Comparison of ENCODE assay signal across 14 cellular contexts in the genomic region with DNA sequence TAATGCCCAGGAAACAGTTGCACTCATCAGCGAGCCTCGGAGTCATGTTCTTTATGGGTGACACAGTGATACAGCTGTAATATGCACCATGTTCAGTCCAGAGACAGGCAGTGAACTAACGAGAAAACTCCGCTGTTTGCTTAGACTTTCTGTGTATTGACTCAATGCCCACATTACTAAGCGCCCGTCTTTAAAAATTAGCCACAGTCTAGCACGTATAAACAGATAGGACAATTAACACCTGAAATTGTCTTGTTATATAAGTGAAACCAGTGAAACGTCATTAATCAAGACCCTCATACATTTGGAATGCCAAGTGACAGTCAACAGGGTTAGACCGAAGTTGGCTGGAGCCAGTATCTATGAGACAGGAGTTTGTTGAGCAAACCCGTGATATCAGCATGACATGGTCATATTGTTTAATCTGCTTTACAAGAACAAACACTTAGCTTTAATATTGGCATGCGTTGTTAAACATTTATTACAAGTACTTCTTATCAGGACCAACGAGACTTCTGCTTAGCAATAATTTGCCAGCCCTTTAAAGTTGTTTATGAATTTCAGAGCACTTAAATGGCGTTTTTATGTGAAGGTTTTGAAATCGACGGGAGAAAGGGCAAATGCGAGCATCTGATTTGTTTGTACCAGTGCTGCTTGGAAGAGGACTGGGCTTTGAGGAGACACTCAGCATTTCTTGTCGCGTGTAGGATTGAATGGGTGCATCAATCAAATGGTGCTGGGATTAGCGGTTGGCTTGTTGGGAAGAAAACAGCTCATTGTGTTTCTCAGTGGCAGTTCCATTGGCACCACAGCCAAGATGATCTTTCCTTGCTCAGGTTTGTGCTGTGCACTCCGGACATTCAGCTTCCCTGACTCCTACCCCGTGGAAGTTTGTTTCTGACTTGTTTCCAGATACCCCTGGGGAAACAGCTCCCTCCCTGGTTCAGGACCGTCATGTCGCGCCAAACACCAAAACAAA. TPM values are rescaled to one million over a fixed set of nuclear protein-coding genes. Genes with fewer than 3 reads are reported as not detected.
DNase-seq lines count a peak whose midpoint lies in the region; ATAC-seq, FAIRE-seq and TF ChIP-seq lines count a peak whose summit lies in the region.
"Had no signal": no experiment of that assay in that cellular context is flagged by ENCODE, and none has a peak within 500 bp of the region (broad histone marks: within the 10 kb centered on the region; RNA-seq: fewer than 3 reads in every experiment).

No MANE protein-coding gene starts in this region.

- no peak for FAIRE-seq in RCC 7860 (lab: Jason Lieb, UNC)

- TF ChIP-seq CTCF in Calu3 (IDR thresholded peaks at IDR 0.05; ENCODE audit: unreplicated experiment): no peak
- TF ChIP-seq CTCF in mucosa of descending colon (IDR thresholded peaks at IDR 0.05): no peak

- no peaks in the 10 kb centered on the region for H3K9me3 Mint-ChIP-seq in Calu3 (ENCODE audit: low read depth, unreplicated experiment)
- H3K9me3 Mint-ChIP-seq: activated CD4-positive, alpha-beta memory T cell treated with anti-CD3 and anti-CD28 coated beads for 36 hours; CD4-positive, CD25-positive, alpha-beta regulatory T cell; naive thymus-derived CD8-positive, alpha-beta T cell had no signal

- intact Hi-C loops in Calu3 (cut with micrococcal nuclease; ENCODE audit: unreplicated experiment): loop anchor here (2.0 kb wide), 1 partner anchor 141 kb away; no protein-coding TSS in a partner anchor
- intact Hi-C loops in mucosa of descending colon (cut with DNase I, micrococcal nuclease): no loop called here

- peaks cover 17% of the 10 kb centered on the region for H3K4me1 ChIP-seq in mucosa of descending colon (ENCODE audit: low read depth)
- H3K4me1 ChIP-seq: adrenal gland had no signal

- no peak for TF ChIP-seq POLR2A in erythroblast (IDR thresholded peaks at IDR 0.05; ENCODE audit: low read length)

- H3K4me3 ChIP-seq in mucosa of descending colon: no peak overlapping the region
- H3K4me3 ChIP-seq: adrenal gland had no signal

- no peaks in the 10 kb centered on the region for H3K36me3 Mint-ChIP-seq in Calu3 (ENCODE audit: insufficient read depth, unreplicated experiment)

- no peaks in the 10 kb centered on the region for H3K9me3 ChIP-seq in mucosa of descending colon
- H3K9me3 ChIP-seq: adrenal gland had no signal

- H3K4me1 Mint-ChIP-seq in Calu3 (ENCODE audit: low read depth, unreplicated experiment): peaks cover 22% of the 10 kb centered on the region

- H3K27me3 Mint-ChIP-seq in Calu3 (ENCODE audit: unreplicated experiment): peaks cover 66% of the 10 kb centered on the region
- H3K27me3 Mint-ChIP-seq: activated CD4-positive, alpha-beta memory T cell treated with anti-CD3 and anti-CD28 coated beads for 36 hours; naive thymus-derived CD8-positive, alpha-beta T cell had no signal

- CTCF ChIA-PET in Calu3 (lab: Charles Lee): interaction anchor here (0.5 to 1.2 kb wide), 4 partner anchors 61 to 251 kb away, joined by 3 read pairs; no protein-coding TSS in a partner anchor

- no TSS peak for BruUV-seq in Calu3 (replicated peaks; lab: Mats Ljungman, UMichigan)

- H3K4me3 Mint-ChIP-seq in Calu3 (ENCODE audit: low read depth, unreplicated experiment): peak overlapping the region; percentile 44
- H3K4me3 Mint-ChIP-seq: activated CD4-positive, alpha-beta memory T cell treated with anti-CD3 and anti-CD28 coated beads for 36 hours; CD4-positive, CD25-positive, alpha-beta regulatory T cell; naive thymus-derived CD8-positive, alpha-beta T cell had no signal

- peak overlapping the region; percentile 39 for H3K27ac Mint-ChIP-seq in Calu3 (ENCODE audit: unreplicated experiment)
- H3K27ac Mint-ChIP-seq: activated CD4-positive, alpha-beta memory T cell treated with anti-CD3 and anti-CD28 coated beads for 36 hours; CD4-positive, CD25-positive, alpha-beta regulatory T cell had no signal

- H3K36me3 ChIP-seq in mucosa of descending colon (ENCODE audit: low read depth): no peaks in the 10 kb centered on the region
- H3K36me3 ChIP-seq: adrenal gland had no signal

- DNase-seq in Calu3 (peak; percentile 6), NCI-H146 (lab: John Stamatoyannopoulos, UW) (peak; percentile 56), astrocyte of the hippocampus (ENCODE audit: low read depth, low spot score) (peak; percentile 52), mucosa of descending colon (peak in 1 of 3 donors; percentile 31), erythroblast (lab: John Stamatoyannopoulos, UW) (no peak), D341Med (ENCODE audit: low spot score) (no peak), inferior parietal cortex (ENCODE audit: extremely low spot score) (no peak), RCC 7860 (ENCODE audit: low spot score) (no peak)
- DNase-seq: CD4-positive, CD25-positive, alpha-beta regulatory T cell; naive thymus-derived CD8-positive, alpha-beta T cell; NCI-H226; stimulated activated CD4-positive, alpha-beta T cell treated with anti-CD3 and anti-CD28 coated beads, Interleukin-12 subunit alpha, Interleukin-12 subunit beta, amount 100 ng/mL, for 4 hours had no signal

- ATAC-seq in mucosa of descending colon: peak; percentile 85
- ATAC-seq: naive thymus-derived CD8-positive, alpha-beta T cell had no signal

RNA-seq across cellular contexts. Expression of gene CAMK1D, which starts 56.3 kb away (rescaled TPM):
- total RNA-seq in Calu3 (2022): 2.6 and 2.7 TPM in 2 replicates
- 10 to 100 TPM; 20.6 to 48.5 (median 32.8) TPM for total RNA-seq in mucosa of descending colon

Comparison
In these comparisons a context has a peak if more than half of its experiments do, and no peak if none do; other contexts are left out.
1. DNase-seq: peak in Calu3 (single experiment), NCI-H146 (single experiment) and astrocyte of the hippocampus (single experiment); none in erythroblast (0 of 2), D341Med (single experiment), inferior parietal cortex (single experiment) and RCC 7860 (single experiment).